ENCODE assay signal across 16 cellular contexts in the genomic region with DNA sequence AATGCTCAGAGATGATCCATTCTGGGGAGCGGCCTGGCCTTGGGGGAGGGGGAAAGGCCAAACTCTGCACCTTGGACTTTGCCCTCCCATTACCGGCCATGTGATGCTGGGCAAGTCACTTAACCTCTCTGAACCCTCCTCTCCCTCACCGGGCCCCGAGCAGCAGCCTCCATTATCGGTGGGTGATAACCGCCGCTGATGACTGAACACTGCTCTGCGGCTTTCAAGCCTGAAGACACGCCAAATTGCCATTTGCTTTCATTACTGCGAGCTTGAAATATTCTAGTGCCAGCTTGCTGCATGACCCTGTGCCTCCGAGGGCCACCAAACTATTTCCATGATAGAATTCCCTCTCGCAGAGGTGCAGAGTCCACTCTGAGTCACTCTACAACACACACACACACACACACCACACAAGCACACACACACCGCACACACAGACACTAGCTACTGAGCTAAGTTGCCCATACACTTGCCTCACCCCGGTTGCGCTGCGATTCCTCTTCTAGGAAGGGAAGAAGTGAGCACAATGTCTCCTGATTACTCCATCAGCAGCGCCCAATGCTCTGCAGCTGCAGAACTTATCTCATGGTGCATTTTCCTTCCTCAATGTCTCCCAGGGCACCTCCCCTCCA. TPM values are rescaled to one million over a fixed set of nuclear protein-coding genes. Genes with fewer than 3 reads are reported as not detected.
DNase-seq lines count a peak whose midpoint lies in the region; ATAC-seq and TF ChIP-seq lines count a peak whose summit lies in the region.
"Had no signal": no experiment of that assay in that cellular context is flagged by ENCODE, and none has a peak within 500 bp of the region (broad histone marks: within the 10 kb centered on the region; RNA-seq: fewer than 3 reads in every experiment).

No MANE protein-coding gene starts in this region.

- H3K36me3 Mint-ChIP-seq in activated T-helper 17 cell treated with anti-CD3 and anti-CD28 coated beads, Interleukin-2, amount 50 U/mL, for 72 hours (ENCODE audit: low read depth) = no peaks in the 10 kb centered on the region

- H3K27ac ChIP-seq in angular gyrus (ENCODE audit: low read depth, low read length) = peak overlapping the region; percentile 43
- H3K27ac ChIP-seq in left lung = peak overlapping the region in 1 of 2 donors; percentile 68
- H3K27ac ChIP-seq: tibial artery had no signal

- no peak overlapping the region for H3K4me3 Mint-ChIP-seq in activated T-helper 17 cell treated with anti-CD3 and anti-CD28 coated beads, Interleukin-2, amount 50 U/mL, for 72 hours
- H3K4me3 Mint-ChIP-seq: activated CD4-positive, alpha-beta T cell treated with anti-CD3 and anti-CD28 coated beads, Interleukin-2, amount 10 ng/mL, durations not matched to agents 7 days and 5 days; activated T-helper 1 cell treated with anti-CD3 and anti-CD28 coated beads, Interleukin-12 subunit alpha, Interleukin-12 subunit beta, Interleukin-2, Interleukin-4 antibody, amounts not matched to agents 30 ng/mL and 10 ng/mL and 1 ng/mL, durations not matched to agents 14 hours and 24 hours and 36 hours; neural crest cell; T-helper 17 cell had no signal

- H3K4me1 Mint-ChIP-seq in activated T-helper 17 cell treated with anti-CD3 and anti-CD28 coated beads, Interleukin-2, amount 50 U/mL, for 72 hours = no peaks in the 10 kb centered on the region
- H3K4me1 Mint-ChIP-seq: activated CD4-positive, alpha-beta T cell treated with anti-CD3 and anti-CD28 coated beads, Interleukin-2, amount 10 ng/mL, durations not matched to agents 7 days and 5 days had no signal

- H3K4me1 ChIP-seq in left lung = peaks cover 0 to 52% of the 10 kb centered on the region in 2 donors

- H3K27me3 ChIP-seq in left lung = peaks cover 0 to 68% of the 10 kb centered on the region in 2 donors

- intact Hi-C loops in left lung (cut with DNase I) = no loop called here

- H3K27ac Mint-ChIP-seq in activated T-helper 17 cell treated with anti-CD3 and anti-CD28 coated beads, Interleukin-2, amount 50 U/mL, for 72 hours = no peak overlapping the region
- H3K27ac Mint-ChIP-seq: activated CD4-positive, alpha-beta T cell treated with anti-CD3 and anti-CD28 coated beads, Interleukin-2, amount 10 ng/mL, durations not matched to agents 7 days and 5 days; activated T-helper 1 cell treated with anti-CD3 and anti-CD28 coated beads, Interleukin-12 subunit alpha, Interleukin-12 subunit beta, Interleukin-2, Interleukin-4 antibody, amounts not matched to agents 30 ng/mL and 10 ng/mL and 1 ng/mL, durations not matched to agents 14 hours and 24 hours and 36 hours; T-helper 17 cell had no signal

- no peaks in the 10 kb centered on the region for H3K9me3 Mint-ChIP-seq in activated T-helper 17 cell treated with anti-CD3 and anti-CD28 coated beads, Interleukin-2, amount 50 U/mL, for 72 hours
- H3K9me3 Mint-ChIP-seq: activated CD4-positive, alpha-beta T cell treated with anti-CD3 and anti-CD28 coated beads, Interleukin-2, amount 10 ng/mL, durations not matched to agents 7 days and 5 days; activated T-helper 1 cell treated with anti-CD3 and anti-CD28 coated beads, Interleukin-12 subunit alpha, Interleukin-12 subunit beta, Interleukin-2, Interleukin-4 antibody, amounts not matched to agents 30 ng/mL and 10 ng/mL and 1 ng/mL, durations not matched to agents 14 hours and 24 hours and 36 hours; neural crest cell had no signal

- peak; percentile 81 for DNase-seq in SIG-M5 treated with dmso at 0.1 percent for 504 hours (lab: John Stamatoyannopoulos, UW; ENCODE audit: unreplicated experiment)
- DNase-seq in SIG-M5 (lab: John Stamatoyannopoulos, UW) = no peak
- peak; percentile 78 to 87 for DNase-seq in left lung
- DNase-seq in NCI-H446 (lab: John Stamatoyannopoulos, UW) = no peak
- DNase-seq: activated CD4-positive, alpha-beta T cell treated with anti-CD3 and anti-CD28 coated beads, Interleukin-2, amount 10 ng/mL, durations not matched to agents 7 days and 5 days; effector CD8-positive, alpha-beta T cell; kidney glomerular epithelial cell; NCI-H2171; T-helper 17 cell had no signal

- peak; percentile 62 for ATAC-seq in left lung
- no peak for ATAC-seq in activated T-helper 17 cell treated with anti-CD3 and anti-CD28 coated beads, Interleukin-2, amount 50 U/mL, for 72 hours (replicated peaks)
- no peak for ATAC-seq in GM19395 (IDR thresholded peaks at IDR 0.05; ENCODE audit: unreplicated experiment)
- no peak for ATAC-seq in HG02852 (IDR thresholded peaks at IDR 0.05; ENCODE audit: unreplicated experiment)
- ATAC-seq: T-helper 17 cell had no signal

- peaks cover 24% of the 10 kb centered on the region for H3K27me3 Mint-ChIP-seq in activated T-helper 17 cell treated with anti-CD3 and anti-CD28 coated beads, Interleukin-2, amount 50 U/mL, for 72 hours
- H3K27me3 Mint-ChIP-seq: activated CD4-positive, alpha-beta T cell treated with anti-CD3 and anti-CD28 coated beads, Interleukin-2, amount 10 ng/mL, durations not matched to agents 7 days and 5 days had no signal

- no peaks in the 10 kb centered on the region for H3K9me3 ChIP-seq in left lung
- H3K9me3 ChIP-seq: tibial artery had no signal

- no peaks in the 10 kb centered on the region for H3K36me3 ChIP-seq in left lung
- H3K36me3 ChIP-seq: tibial artery had no signal

- TF ChIP-seq CTCF in left lung (IDR thresholded peaks at IDR 0.05) = no peak

- H3K4me3 ChIP-seq in left lung = no peak overlapping the region
- H3K4me3 ChIP-seq: tibial artery had no signal

RNA-seq across cellular contexts. Expression of gene SIRPA, which starts 20.6 kb away (rescaled TPM):
- 100 to 1,000 TPM in 1 of 2 donors, 10 to 100 TPM in 1; 43.9 to 102 TPM for total RNA-seq in left lung
- total RNA-seq in activated T-helper 17 cell treated with anti-CD3 and anti-CD28 coated beads, Interleukin-2, amount 50 U/mL, for 72 hours = under 1 TPM in 1 of 2 donors, not detected in 1; 0.05 TPM
- total RNA-seq: activated CD4-positive, alpha-beta T cell treated with anti-CD3 and anti-CD28 coated beads, Interleukin-2, amount 10 ng/mL, durations not matched to agents 7 days and 5 days; activated T-helper 1 cell treated with anti-CD3 and anti-CD28 coated beads, Interleukin-12 subunit alpha, Interleukin-12 subunit beta, Interleukin-2, Interleukin-4 antibody, amounts not matched to agents 30 ng/mL and 10 ng/mL and 1 ng/mL, durations not matched to agents 14 hours and 24 hours and 36 hours had no signal

Comparison
In these comparisons a context has a peak if more than half of its experiments do, and no peak if none do; other contexts are left out.
1. DNase-seq: peak in SIG-M5 treated with dmso at 0.1 percent for 504 hours (single experiment) and left lung (2 of 2); none in SIG-M5 (single experiment) and NCI-H446 (0 of 2).
2. RNA of gene SIRPA, which starts 20.6 kb away (total RNA-seq): 43.9 to 102 TPM in left lung; 0.05 TPM in activated T-helper 17 cell treated with anti-CD3 and anti-CD28 coated beads, Interleukin-2, amount 50 U/mL, for 72 hours; every median in the first group is over 10 times any median in the second.